20 cellular contexts compared by ENCODE assay signal in genomic region chr15:36133686-36134085, GRCh38.
DNase-seq lines count a peak whose midpoint lies in the region; ATAC-seq, FAIRE-seq and TF ChIP-seq lines count a peak whose summit lies in the region.
"Had no signal": no experiment of that assay in that cellular context is flagged by ENCODE, and none has a peak within 500 bp of the region (broad histone marks: within the 10 kb centered on the region; RNA-seq: fewer than 3 reads in every experiment).

No MANE protein-coding gene starts in this region.

- no peaks in the 10 kb centered on the region for H3K79me2 ChIP-seq in H1 (ENCODE audit: control insufficient read depth in 1 of 2, insufficient read depth in 2 of 2, low read length in 2 of 2)

- FAIRE-seq in H1 (lab: Jason Lieb, UNC) = no peak
- FAIRE-seq: A204.1, D721Med, RCC 7860 had no signal

- H3K18ac ChIP-seq in H1 (ENCODE audit: extremely low read depth, low read length) = no peak overlapping the region

- H3K4me2 ChIP-seq in H1 (ENCODE audit: insufficient read depth in 1 of 2, low read depth in 2 of 2, low read length in 2 of 2) = no peak overlapping the region

- H2BK5ac ChIP-seq in H1 (ENCODE audit: low read depth, low read length) = no peak overlapping the region

- DNase-seq in AG04449 (ENCODE audit: low read depth, low spot score) (peak; percentile 7), HFF-Myc (ENCODE audit: extremely low read depth, low read depth) (peak; percentile 84), H1 (ENCODE audit: low read depth in 1 of 2, low spot score in 2 of 2) (no peak), nephron progenitor cell (no peak)
- no peak for DNase-seq in activated CD4-positive, alpha-beta T cell treated with anti-CD3 and anti-CD28 coated beads for 1 hour
- DNase-seq: BE2C, GM23248, MV-4-11, NCI-H1105 treated with DMSO at 0.1 percent for 48 hours, NCI-H2029 treated with DMSO at 0.1 percent for 48 hours, NCI-H226, OCI-M1, Right ventricle myocardium superior had no signal

- POLR2A ChIA-PET in AG04449 (lab: Yijun Ruan, JAX) = no interaction called here
- POLR2A ChIA-PET in H1 (lab: Charles Lee; ENCODE audit: partially characterized antibody) = no interaction called here

- H3K23me2 ChIP-seq in H1 (ENCODE audit: low read depth, low read length) = no peaks in the 10 kb centered on the region

- H4K20me1 ChIP-seq in H1 (replicated peaks in 1 of 2; ENCODE audit: control insufficient read depth in 1 of 2, insufficient read depth in 2 of 2, low read length in 2 of 2) = no peaks in the 10 kb centered on the region

- ATAC-seq in GM21447 (IDR thresholded peaks at IDR 0.05; ENCODE audit: unreplicated experiment) = no peak

- peaks cover 5% of the 10 kb centered on the region for H3K4me1 Mint-ChIP-seq in nephron
- H3K4me1 Mint-ChIP-seq in nephron progenitor cell = no peaks in the 10 kb centered on the region
- H3K4me1 Mint-ChIP-seq: IgD-negative memory B cell had no signal

- no peaks in the 10 kb centered on the region for H3K27me3 Mint-ChIP-seq in nephron (ENCODE audit: low read depth)
- H3K27me3 Mint-ChIP-seq in nephron progenitor cell (ENCODE audit: low read depth, poor library complexity) = no peaks in the 10 kb centered on the region

- 85% methylated on average over 2 of the region's 2 CpGs; no CpG with 5 or more reads in 1 of the 2 experiments for WGBS in H1 (ENCODE audit: extremely low coverage in 1 of 2, insufficient coverage in 1 of 2, insufficient read length in 1 of 2, insufficient replicate concordance in 2 of 2, low coverage in 1 of 2, low lambda C conversion rate in 2 of 2, missing lambda C conversion rate in 1 of 2), 2 experiments

- no peak for TF ChIP-seq POLR2A in H1 (IDR thresholded peaks at IDR 0.05; ENCODE audit: control extremely low read depth in 1 of 2, low read depth in 2 of 2, low read length in 2 of 2)

- H4K8ac ChIP-seq in H1 (ENCODE audit: extremely low read depth, insufficient read depth, low read length) = no peak overlapping the region

- no peak overlapping the region for H3K4ac ChIP-seq in H1 (replicated peaks; ENCODE audit: insufficient read length, low read depth, low read length)

- no peaks in the 10 kb centered on the region for H3K9me3 ChIP-seq in H1 (ENCODE audit: insufficient read depth in 2 of 2, low read depth in 1 of 2, low read length in 1 of 2)
- H3K9me3 ChIP-seq: BE2C, HAP-1 had no signal

- no peaks in the 10 kb centered on the region for H3K79me1 ChIP-seq in H1 (ENCODE audit: low read depth, low read length)

- H3K27ac Mint-ChIP-seq in nephron (peak overlapping the region in 2 of 3 experiments; percentile 29 to 68), nephron progenitor cell (no peak overlapping the region)

- H3K9me3 Mint-ChIP-seq in nephron (peaks cover 3% of the 10 kb centered on the region), nephron progenitor cell (peaks cover 3% of the 10 kb centered on the region)

- peak overlapping the region; percentile 57; the same call in 1 of the 2 replicates for H2AFZ ChIP-seq in H1 (ENCODE audit: low read length)
- H2AFZ ChIP-seq: GM23248 had no signal

- no peak for TF ChIP-seq RAD21 in H1 (IDR thresholded peaks at IDR 0.05 in 1 of 2, conservative IDR thresholded peaks at IDR 0.05 in 1 of 2; ENCODE audit: low read depth in 2 of 2, low read length in 2 of 2)

- no peak overlapping the region for H2BK12ac ChIP-seq in H1 (ENCODE audit: low read depth, low read length)

- no peak overlapping the region for H3K23ac ChIP-seq in H1 (ENCODE audit: insufficient read length)

- H2BK15ac ChIP-seq in H1 (ENCODE audit: low read length) = no peak overlapping the region

- no peak overlapping the region for H3K9ac ChIP-seq in H1 (replicated peaks in 1 of 4; ENCODE audit: extremely low read depth in 1 of 4, low read depth in 3 of 4, low read length in 3 of 4)
- H3K9ac ChIP-seq: GM23248 had no signal

- TF ChIP-seq EP300 in H1 (IDR thresholded peaks at IDR 0.05; ENCODE audit: borderline replicate concordance in 1 of 2, low read depth in 2 of 2, low read length in 2 of 2) = no peak

- no peak overlapping the region for H2AK5ac ChIP-seq in H1 (ENCODE audit: low read depth, low read length)

- H3K4me3 ChIP-seq in AG04449 (ENCODE audit: low read depth, low read length) (no peak overlapping the region), HFF-Myc (replicated peaks; ENCODE audit: low read depth, low read length) (no peak overlapping the region), H1 (ENCODE audit: extremely low read depth in 1 of 4, insufficient read depth in 2 of 4, low read depth in 3 of 4, low read length in 4 of 4) (no peak overlapping the region)
- H3K4me3 ChIP-seq: GM23248, HAP-1 had no signal

- H2BK120ac ChIP-seq in H1 (replicated peaks; ENCODE audit: low read depth, low read length) = no peak overlapping the region

- CTCF ChIA-PET in AG04449 (lab: Yijun Ruan, JAX) = no interaction called here
- CTCF ChIA-PET in H1 (lab: Charles Lee; ENCODE audit: partially characterized antibody) = no interaction called here

- no peaks in the 10 kb centered on the region for H3K27me3 ChIP-seq in H1 (replicated peaks in 1 of 4; ENCODE audit: control insufficient read depth in 3 of 4, extremely low read depth in 1 of 4, insufficient read depth in 3 of 4, low read length in 3 of 4)
- H3K27me3 ChIP-seq: BE2C had no signal

- no peak overlapping the region for H3K27ac ChIP-seq in H1 (ENCODE audit: low read depth, low read length)
- H3K27ac ChIP-seq: GM23248 had no signal

- no peak overlapping the region for H4K5ac ChIP-seq in H1 (ENCODE audit: insufficient read length, low read depth, low read length)

- H3K36me3 Mint-ChIP-seq in nephron (ENCODE audit: low read depth) (no peaks in the 10 kb centered on the region), nephron progenitor cell (ENCODE audit: low read depth) (no peaks in the 10 kb centered on the region)
- H3K36me3 Mint-ChIP-seq: IgD-negative memory B cell had no signal

- H3K56ac ChIP-seq in H1 (replicated peaks; ENCODE audit: insufficient read length, low read depth, low read length) = no peak overlapping the region

- H3K14ac ChIP-seq in H1 (ENCODE audit: insufficient read length) = no peak overlapping the region

- no peaks in the 10 kb centered on the region for H3K4me1 ChIP-seq in H1 (replicated peaks in 1 of 4; ENCODE audit: control insufficient read depth in 3 of 4, insufficient read depth in 4 of 4, low read length in 3 of 4)
- H3K4me1 ChIP-seq: BE2C, HAP-1 had no signal

- H3K4me3 Mint-ChIP-seq in nephron (no peak overlapping the region), nephron progenitor cell (no peak overlapping the region)
- H3K4me3 Mint-ChIP-seq: IgD-negative memory B cell had no signal

- H4K91ac ChIP-seq in H1 (replicated peaks; ENCODE audit: insufficient read length, low read length) = no peak overlapping the region

- TF ChIP-seq CTCF in AG04449 (IDR thresholded peaks at IDR 0.05; ENCODE audit: insufficient read depth, low read length, missing control alignments) (no peak), HFF-Myc (IDR thresholded peaks at IDR 0.05; ENCODE audit: low read depth, low read length, missing control alignments) (no peak), H1 (IDR thresholded peaks at IDR 0.05; ENCODE audit: control extremely low read depth in 1 of 3, insufficient read depth in 1 of 3, low read depth in 1 of 3, low read length in 3 of 3) (no peak), nephron (IDR thresholded peaks at IDR 0.05; ENCODE audit: unreplicated experiment in 3 of 3) (no peak), nephron progenitor cell (IDR thresholded peaks at IDR 0.05) (no peak)

- H2BK20ac ChIP-seq in H1 (ENCODE audit: low read length) = no peak overlapping the region

- H3K36me3 ChIP-seq in H1 (ENCODE audit: control insufficient read depth in 2 of 4, insufficient read depth in 4 of 4, low read length in 3 of 4) = no peaks in the 10 kb centered on the region
- H3K36me3 ChIP-seq: BE2C, HAP-1 had no signal

TF ChIP-seq in H1, 55 proteins besides CTCF, POLR2A, EP300 and RAD21:
- TF ChIP-seq TBP (IDR thresholded peaks at IDR 0.05; ENCODE audit: low read depth, low read length) = no peak
- TF ChIP-seq YY1 (IDR thresholded peaks at IDR 0.05; ENCODE audit: low read depth, low read length) = no peak
- no peak for TF ChIP-seq MAX (IDR thresholded peaks at IDR 0.05)
- no peak for TF ChIP-seq CTBP2 (IDR thresholded peaks at IDR 0.05; ENCODE audit: borderline replicate concordance, insufficient read depth, insufficient read length, low read length)
- no peak for TF ChIP-seq ZNF274 (IDR thresholded peaks at IDR 0.05; ENCODE audit: borderline replicate concordance, extremely low read depth, low read length)
- no peak for TF ChIP-seq SAP30 (IDR thresholded peaks at IDR 0.05; ENCODE audit: insufficient read depth, insufficient replicate concordance, low read length)
- no peak for TF ChIP-seq CHD1 (IDR thresholded peaks at IDR 0.05; ENCODE audit: low read depth, low read length)
- TF ChIP-seq SIX5 (IDR thresholded peaks at IDR 0.05; ENCODE audit: low read depth, low read length) = no peak
- TF ChIP-seq GTF2F1 (IDR thresholded peaks at IDR 0.05; ENCODE audit: borderline replicate concordance, low read depth, low read length) = no peak
- TF ChIP-seq TAF1 (IDR thresholded peaks at IDR 0.05; ENCODE audit: low read depth, low read length) = no peak
- TF ChIP-seq SP4 (IDR thresholded peaks at IDR 0.05; ENCODE audit: low read length) = no peak

Comparison
In these comparisons a context has a peak if more than half of its experiments do, and no peak if none do; other contexts are left out.
1. DNase-seq: peak in AG04449 (single experiment) and HFF-Myc (single experiment); none in H1 (0 of 2), activated CD4-positive, alpha-beta T cell treated with anti-CD3 and anti-CD28 coated beads for 1 hour (single experiment) and nephron progenitor cell (single experiment).